In genomic region chr1:111227875-111228747, GRCh38 we compare ENCODE assay signal across 8 cellular contexts. TPM values are rescaled to one million over a fixed set of nuclear protein-coding genes. Genes with fewer than 3 reads are reported as not detected.
A peak's percentile ranks its signal among the peaks of the same experiment; 100 is the strongest.
DNase-seq lines count a peak whose midpoint lies in the region; ATAC-seq and TF ChIP-seq lines count a peak whose summit lies in the region.

No MANE protein-coding gene starts in this region.

- H2AK5ac ChIP-seq in neuronal stem cell (ENCODE audit: low read depth, low read length): no peak overlapping the region

- H3K14ac ChIP-seq in neuronal stem cell (ENCODE audit: low read length): no peak overlapping the region

- CTCF ChIA-PET in BJ (lab: Yijun Ruan, JAX) (interaction anchor here (0.9 to 1.5 kb wide), 3 partner anchors 89 to 172 kb away, joined by 3 to 5 read pairs (median 5); no protein-coding TSS in a partner anchor), PC-9 (lab: Charles Lee) (no interaction called here)

- no peaks in the 10 kb centered on the region for H3K9me2 ChIP-seq in PC-9 (ENCODE audit: insufficient read depth)

- no peak for ATAC-seq in HG03571 (IDR thresholded peaks at IDR 0.05; ENCODE audit: unreplicated experiment)

- H3K27me3 ChIP-seq in BJ (ENCODE audit: control insufficient read depth, insufficient read depth, low read length) (no peaks in the 10 kb centered on the region), PC-9 (ENCODE audit: insufficient read depth, low read depth) (no peaks in the 10 kb centered on the region), neuronal stem cell (ENCODE audit: control insufficient read depth in 3 of 3, insufficient read depth in 3 of 3, low read depth in 1 of 3, low read length in 3 of 3) (no peaks in the 10 kb centered on the region)

- peaks cover 11% of the 10 kb centered on the region for H3F3A ChIP-seq in PC-9 (ENCODE audit: insufficient read depth, low read depth)

- peak overlapping the region; percentile 45 for H3K4me2 ChIP-seq in PC-9
- no peak overlapping the region for H3K4me2 ChIP-seq in neuronal stem cell (ENCODE audit: insufficient read depth, low read length, poor library complexity, severe bottlenecking)

- H3K9ac ChIP-seq in neuronal stem cell (ENCODE audit: low read depth, low read length, poor library complexity): no peak overlapping the region

- no peak overlapping the region for H4K91ac ChIP-seq in neuronal stem cell (ENCODE audit: low read depth, low read length, poor library complexity)

- H3K79me1 ChIP-seq in neuronal stem cell (ENCODE audit: low read depth, low read length): no peaks in the 10 kb centered on the region

- no peak overlapping the region for H2BK12ac ChIP-seq in neuronal stem cell (ENCODE audit: low read length)

- H3K36me3 ChIP-seq in BJ (ENCODE audit: control insufficient read depth, insufficient read depth, low read length) (no peaks in the 10 kb centered on the region), PC-9 (ENCODE audit: low read depth) (no peaks in the 10 kb centered on the region), neuronal stem cell (replicated peaks in 1 of 2; ENCODE audit: control insufficient read depth in 2 of 2, insufficient read depth in 2 of 2, low read length in 2 of 2) (no peaks in the 10 kb centered on the region)

- no peaks in the 10 kb centered on the region for H4K20me1 ChIP-seq in PC-9 (ENCODE audit: insufficient read depth)

- H3K79me2 ChIP-seq in PC-9 (ENCODE audit: low read depth): no peaks in the 10 kb centered on the region

- intact Hi-C loops in PC-9 (cut with micrococcal nuclease; ENCODE audit: unreplicated experiment): no loop called here

- H3K23ac ChIP-seq in neuronal stem cell (ENCODE audit: low read depth, low read length, poor library complexity): no peak overlapping the region

- no CpG with 5 or more reads among the region's 6 CpGs for WGBS in neuronal stem cell (ENCODE audit: extremely low coverage in 2 of 2, insufficient read length in 2 of 2, insufficient replicate concordance in 1 of 2), 2 donors

- H3K4me3 ChIP-seq in BJ (ENCODE audit: low read depth, low read length) (no peak overlapping the region), PC-9 (no peak overlapping the region), epithelial cell of esophagus (ENCODE audit: low read length) (no peak overlapping the region), neuronal stem cell (ENCODE audit: low read length in 2 of 2) (no peak overlapping the region)

- no peak for TF ChIP-seq CTCF in BJ (IDR thresholded peaks at IDR 0.05; ENCODE audit: insufficient read depth, low read depth, low read length)
- no peak for TF ChIP-seq CTCF in PC-9 (conservative IDR thresholded peaks at IDR 0.05)
- no peak for TF ChIP-seq CTCF in epithelial cell of esophagus (IDR thresholded peaks at IDR 0.05; ENCODE audit: insufficient read depth, low read depth, low read length, missing control alignments)

- H2BK5ac ChIP-seq in neuronal stem cell (ENCODE audit: low read length): no peak overlapping the region

- H3K9me3 ChIP-seq in PC-9 (ENCODE audit: insufficient read depth, low read depth): no peaks in the 10 kb centered on the region
- H3K9me3 ChIP-seq in neuronal stem cell (replicated peaks in 1 of 2; ENCODE audit: control insufficient read depth in 2 of 2, insufficient read depth in 1 of 2, low read depth in 1 of 2, low read length in 2 of 2): no peaks in the 10 kb centered on the region

- H3K18ac ChIP-seq in neuronal stem cell (ENCODE audit: low read length): no peak overlapping the region

- no peak overlapping the region for H3K4ac ChIP-seq in neuronal stem cell (ENCODE audit: low read length)

- no peak overlapping the region for H4K8ac ChIP-seq in neuronal stem cell (ENCODE audit: low read depth, low read length)

- POLR2A ChIA-PET in BJ (lab: Charles Lee): interaction anchor here (0.6 kb wide), 1 partner anchor 1263 kb away, joined by 4 read pairs; no protein-coding TSS in a partner anchor
- POLR2A ChIA-PET in PC-9 (lab: Charles Lee; ENCODE audit: unreplicated experiment): interaction anchor here (0.6 kb wide), 1 partner anchor 76 kb away, joined by 4 read pairs; no protein-coding TSS in a partner anchor

- H2AFZ ChIP-seq in PC-9: peak overlapping the region; percentile 73
- no peak overlapping the region for H2AFZ ChIP-seq in neuronal stem cell (ENCODE audit: low read length)

- peaks cover 20% of the 10 kb centered on the region for H3K4me1 ChIP-seq in PC-9 (replicated peaks; ENCODE audit: insufficient read depth)
- H3K4me1 ChIP-seq in neuronal stem cell (ENCODE audit: control insufficient read depth in 2 of 2, insufficient read depth in 1 of 2, low read depth in 1 of 2, low read length in 2 of 2): no peaks in the 10 kb centered on the region

- H2BK120ac ChIP-seq in neuronal stem cell (ENCODE audit: low read depth, low read length): no peak overlapping the region

- DNase-seq in BJ (ENCODE audit: low read depth) (peak; percentile 18), PC-9 (peak in 1 of 2 experiments; percentile 85), epithelial cell of esophagus (ENCODE audit: low read depth) (peak; percentile 68), neuronal stem cell (ENCODE audit: low spot score) (no peak), 8988T (no peak), NCI-H1417 treated with DMSO at 0.1 percent for 48 hours (lab: John Stamatoyannopoulos, UW) (no peak), NCI-H1105 (lab: John Stamatoyannopoulos, UW) (no peak)

- no peak overlapping the region for H2BK15ac ChIP-seq in neuronal stem cell (ENCODE audit: low read length)

- no TSS peak for BruUV-seq in PC-9 (replicated peaks; lab: Mats Ljungman, UMichigan)

- H3K27ac ChIP-seq in PC-9 (peak overlapping the region; percentile 30; the same call in 1 of the 2 replicates), neuronal stem cell (replicated peaks; ENCODE audit: low read length) (peak overlapping the region; percentile 9)

RNA-seq across cellular contexts. Expression of gene CHI3L2, which starts 0.6 kb away (rescaled TPM):
- polyA plus RNA-seq in BJ (2011; rRNA removed): 0.05 and 0.25 TPM in 2 replicates
- not detected in 2 replicates for polyA minus RNA-seq in BJ (2011; rRNA and poly(A)+ RNA removed)
- not detected in 2 replicates for total RNA-seq in PC-9 (2021)
- polyA plus RNA-seq in neuronal stem cell (2013, experiment 1 of 2): not detected
- 0.04 TPM for polyA plus RNA-seq in neuronal stem cell (2013, experiment 2 of 2)

RNA-seq across cellular contexts. Expression of gene DENND2D, which starts 27.7 kb away (rescaled TPM):
- 3.9 and 4.1 TPM in 2 replicates for polyA plus RNA-seq in BJ (2011; rRNA removed)
- polyA minus RNA-seq in BJ (2011; rRNA and poly(A)+ RNA removed): 2.3 and 4.5 TPM in 2 replicates
- 37.2 and 44.9 TPM in 2 replicates for total RNA-seq in PC-9 (2021)
- 0.32 TPM for polyA plus RNA-seq in neuronal stem cell (2013, experiment 1 of 2)
- 0.19 TPM for polyA plus RNA-seq in neuronal stem cell (2013, experiment 2 of 2)

Comparison
In these comparisons a context has a peak if more than half of its experiments do, and no peak if none do; other contexts are left out.
1. DNase-seq: peak in BJ (single experiment) and epithelial cell of esophagus (single experiment); none in neuronal stem cell (single experiment), 8988T (single experiment), NCI-H1417 treated with DMSO at 0.1 percent for 48 hours (single experiment) and NCI-H1105 (single experiment).